Comparison of ENCODE assay signal across 21 cellular contexts in the genomic region with DNA sequence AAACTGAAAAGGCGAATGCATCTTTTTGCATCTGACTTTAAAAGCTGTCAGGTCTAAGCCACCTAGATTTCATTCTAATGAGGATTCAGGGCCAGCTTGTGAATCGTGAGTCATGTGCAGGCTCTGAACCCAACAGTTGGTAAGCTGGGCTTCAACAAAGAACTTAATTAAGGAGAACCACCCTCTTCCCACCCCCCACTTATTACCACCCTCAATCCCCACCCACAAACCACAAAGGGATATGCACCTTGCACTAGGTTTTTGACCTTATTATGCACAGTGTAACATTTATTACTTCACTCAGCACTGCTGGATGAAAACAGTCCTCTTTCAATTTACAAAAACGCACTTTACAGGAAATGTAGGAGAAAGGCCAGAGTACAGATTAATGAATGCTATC.
"Had no signal": no experiment of that assay in that cellular context is flagged by ENCODE, and none has a peak within 500 bp of the region (broad histone marks: within the 10 kb centered on the region; RNA-seq: fewer than 3 reads in every experiment).

No MANE protein-coding gene starts in this region.

- H3K27ac ChIP-seq: brain microvascular endothelial cell, foreskin keratinocyte, lower lobe of right lung, pancreas, right lobe of liver, skin epidermis, uterus, VCaP had no signal

- H3K27me3 ChIP-seq: brain microvascular endothelial cell, pancreas, right lobe of liver, uterus had no signal

- H3K36me3 ChIP-seq: brain microvascular endothelial cell, lower lobe of right lung, pancreas, right lobe of liver, uterus had no signal

- DNase-seq: activated CD4-positive, alpha-beta T cell treated with anti-CD3 and anti-CD28 coated beads, Interleukin-2, amount 10 ng/mL, durations not matched to agents 7 days and 5 days; activated CD8-positive, alpha-beta T cell treated with anti-CD3 and anti-CD28 coated beads for 36 hours; activated gamma-delta T cell treated with Interleukin-2 at 50 U/mL for 16 hours; aorta; brain microvascular endothelial cell; caudate nucleus; effector CD4-positive, alpha-beta T cell; foreskin keratinocyte; kidney; lower lobe of right lung; mesendoderm; mucosa of descending colon; nephron progenitor cell; pancreas; right lobe of liver; stimulated activated CD4-positive, alpha-beta T cell treated with anti-CD3 and anti-CD28 coated beads, Interleukin-2, amount 100 ng/mL, for 24 hours; stimulated activated naive CD8-positive, alpha-beta T cell treated with anti-CD3 and anti-CD28 coated beads, Interleukin-15, amount 100 ng/mL, for 72 hours; trophoblast cell; uterus had no signal

- H3K4me3 ChIP-seq: lower lobe of right lung, mucosa of descending colon, pancreas, right lobe of liver, skin epidermis, uterus had no signal

- H3K4me1 ChIP-seq: foreskin keratinocyte, lower lobe of right lung, pancreas, right lobe of liver, uterus had no signal

- H3K9me3 ChIP-seq: lower lobe of right lung, mucosa of descending colon, pancreas, right lobe of liver, uterus had no signal
